Comparison of ENCODE assay signal across 20 cellular contexts in genomic region chr1:83704350-83704749, GRCh38.
DNase-seq lines count a peak whose midpoint lies in the region; ATAC-seq, FAIRE-seq and TF ChIP-seq lines count a peak whose summit lies in the region.
"Had no signal": no experiment of that assay in that cellular context is flagged by ENCODE, and none has a peak within 500 bp of the region (broad histone marks: within the 10 kb centered on the region; RNA-seq: fewer than 3 reads in every experiment).

No MANE protein-coding gene starts in this region.

- no peak for ATAC-seq in HG02840 (IDR thresholded peaks at IDR 0.05; ENCODE audit: low FRiP score, unreplicated experiment)

- no peaks in the 10 kb centered on the region for H3K27me3 ChIP-seq in BE2C
- no peaks in the 10 kb centered on the region for H3K27me3 ChIP-seq in H1 (replicated peaks in 1 of 4; ENCODE audit: control insufficient read depth in 3 of 4, extremely low read depth in 1 of 4, insufficient read depth in 3 of 4, low read length in 3 of 4)
- H3K27me3 ChIP-seq in neural progenitor cell: no peaks in the 10 kb centered on the region
- H3K27me3 ChIP-seq: SJSA1 had no signal

- no peak for FAIRE-seq in H1 (lab: Jason Lieb, UNC)
- FAIRE-seq: GM19239, H54 had no signal

- no peak for DNase-seq in BE2C
- peak; percentile 17 for DNase-seq in NCI-H146 (lab: John Stamatoyannopoulos, UW)
- DNase-seq in H1 (ENCODE audit: low read depth in 1 of 2, low spot score in 2 of 2): no peak
- DNase-seq in neural progenitor cell (ENCODE audit: low spot score): peak; percentile 21
- no peak for DNase-seq in DMS79 (lab: John Stamatoyannopoulos, UW)
- DNase-seq in cerebellar nuclear complex (lab: John Stamatoyannopoulos, UW): no peak
- DNase-seq: IMR-90; Karpas-422; MM.1S; NCI-H1105; NCI-H187; NCI-H2171; NCI-H446; NK-92 treated with Interleukin-12 subunit alpha and Interleukin-12 subunit beta, amount 100 ng/mL, for 24 hours had no signal

- no peak overlapping the region for H4K8ac ChIP-seq in H1 (ENCODE audit: extremely low read depth, insufficient read depth, low read length)

- no peaks in the 10 kb centered on the region for H3K23me2 ChIP-seq in H1 (ENCODE audit: low read depth, low read length)

- no peak overlapping the region for H4K91ac ChIP-seq in H1 (replicated peaks; ENCODE audit: insufficient read length, low read length)

- no peak overlapping the region for H3K27ac Mint-ChIP-seq in neural progenitor cell

- H3K36me3 Mint-ChIP-seq in neural progenitor cell: peaks cover under 1% of the 10 kb centered on the region
- H3K36me3 Mint-ChIP-seq: CD14-positive monocyte had no signal

- no peaks in the 10 kb centered on the region for H4K20me1 ChIP-seq in H1 (replicated peaks in 1 of 2; ENCODE audit: control insufficient read depth in 1 of 2, insufficient read depth in 2 of 2, low read length in 2 of 2)
- no peaks in the 10 kb centered on the region for H4K20me1 ChIP-seq in neural progenitor cell (ENCODE audit: low read depth)

- CTCF ChIA-PET in H1 (lab: Charles Lee; ENCODE audit: partially characterized antibody): interaction anchor here (0.8 to 1.6 kb wide), 7 partner anchors 10 to 146 kb away, joined by 3 to 6 read pairs (median 4); no protein-coding TSS in a partner anchor

- no peaks in the 10 kb centered on the region for H3K79me1 ChIP-seq in H1 (ENCODE audit: low read depth, low read length)

- TF ChIP-seq EP300 in H1 (IDR thresholded peaks at IDR 0.05; ENCODE audit: borderline replicate concordance in 1 of 2, low read depth in 2 of 2, low read length in 2 of 2): no peak

- H3K79me2 ChIP-seq in H1 (ENCODE audit: control insufficient read depth in 1 of 2, insufficient read depth in 2 of 2, low read length in 2 of 2) (no peaks in the 10 kb centered on the region), neural progenitor cell (ENCODE audit: low read depth) (no peaks in the 10 kb centered on the region)

- H3K9me3 Mint-ChIP-seq in neural progenitor cell: peaks cover 4% of the 10 kb centered on the region

- H3K9ac ChIP-seq in H1 (replicated peaks in 1 of 4; ENCODE audit: extremely low read depth in 1 of 4, low read depth in 3 of 4, low read length in 3 of 4): no peak overlapping the region
- H3K9ac ChIP-seq in neural progenitor cell: no peak overlapping the region

- POLR2A ChIA-PET in H1 (lab: Charles Lee; ENCODE audit: partially characterized antibody): no interaction called here

- H2BK5ac ChIP-seq in H1 (ENCODE audit: low read depth, low read length): no peak overlapping the region

- no peak for TF ChIP-seq POLR2A in H1 (IDR thresholded peaks at IDR 0.05; ENCODE audit: control extremely low read depth in 1 of 2, low read depth in 2 of 2, low read length in 2 of 2)

- H3K9me3 ChIP-seq in BE2C (no peaks in the 10 kb centered on the region), H1 (ENCODE audit: insufficient read depth in 2 of 2, low read depth in 1 of 2, low read length in 1 of 2) (no peaks in the 10 kb centered on the region), neural progenitor cell (ENCODE audit: low read depth) (no peaks in the 10 kb centered on the region)
- H3K9me3 ChIP-seq: SJSA1 had no signal

- no peak overlapping the region for H2BK12ac ChIP-seq in H1 (ENCODE audit: low read depth, low read length)

- no peak overlapping the region for H3K4ac ChIP-seq in H1 (replicated peaks; ENCODE audit: insufficient read length, low read depth, low read length)

- TF ChIP-seq CTCF in BE2C (IDR thresholded peaks at IDR 0.05; ENCODE audit: low read depth, low read length) (0 out of 2 replicates have a peak, but pooled peaks have one; percentile 9), H1 (IDR thresholded peaks at IDR 0.05; ENCODE audit: control extremely low read depth in 1 of 3, insufficient read depth in 1 of 3, low read depth in 1 of 3, low read length in 3 of 3) (peak in 1 of 3 experiments; percentile 28; a peak in 1 of 4 replicates), neural progenitor cell (IDR thresholded peaks at IDR 0.05) (peak; percentile 41)

- TF ChIP-seq RAD21 in H1 (IDR thresholded peaks at IDR 0.05 in 1 of 2, conservative IDR thresholded peaks at IDR 0.05 in 1 of 2; ENCODE audit: low read depth in 2 of 2, low read length in 2 of 2): peak in 1 of 2 experiments; percentile 21; a peak in 1 of 4 replicates

- no peak overlapping the region for H3K23ac ChIP-seq in H1 (ENCODE audit: insufficient read length)

- no peak overlapping the region for H3K56ac ChIP-seq in H1 (replicated peaks; ENCODE audit: insufficient read length, low read depth, low read length)

- H3K4me2 ChIP-seq in H1 (ENCODE audit: insufficient read depth in 1 of 2, low read depth in 2 of 2, low read length in 2 of 2): no peak overlapping the region
- no peak overlapping the region for H3K4me2 ChIP-seq in neural progenitor cell

- H3K4me3 ChIP-seq in BE2C (ENCODE audit: low read depth, low read length) (no peak overlapping the region), H1 (ENCODE audit: extremely low read depth in 1 of 4, insufficient read depth in 2 of 4, low read depth in 3 of 4, low read length in 4 of 4) (no peak overlapping the region), neural progenitor cell (no peak overlapping the region)
- H3K4me3 ChIP-seq: SJSA1 had no signal

- no peak overlapping the region; the same call in 1 of the 2 replicates for H2AK5ac ChIP-seq in H1 (ENCODE audit: low read depth, low read length)

- H3K4me1 Mint-ChIP-seq in neural progenitor cell: peaks cover 7% of the 10 kb centered on the region
- H3K4me1 Mint-ChIP-seq: CD14-positive monocyte had no signal

- no peak overlapping the region for H3K4me3 Mint-ChIP-seq in neural progenitor cell
- H3K4me3 Mint-ChIP-seq: CD14-positive monocyte had no signal

- H2BK120ac ChIP-seq in H1 (replicated peaks; ENCODE audit: low read depth, low read length): no peak overlapping the region

- peaks cover 5% of the 10 kb centered on the region for H3K4me1 ChIP-seq in BE2C
- H3K4me1 ChIP-seq in H1 (replicated peaks in 1 of 4; ENCODE audit: control insufficient read depth in 3 of 4, insufficient read depth in 4 of 4, low read length in 3 of 4): no peaks in the 10 kb centered on the region; a peak in 1 of 7 replicates
- peaks cover 10% of the 10 kb centered on the region for H3K4me1 ChIP-seq in neural progenitor cell
- H3K4me1 ChIP-seq: SJSA1 had no signal

- H3K36me3 ChIP-seq in BE2C: no peaks in the 10 kb centered on the region
- no peaks in the 10 kb centered on the region for H3K36me3 ChIP-seq in H1 (ENCODE audit: control insufficient read depth in 2 of 4, insufficient read depth in 4 of 4, low read length in 3 of 4)
- no peaks in the 10 kb centered on the region for H3K36me3 ChIP-seq in neural progenitor cell
- H3K36me3 ChIP-seq: SJSA1 had no signal

- H2BK15ac ChIP-seq in H1 (ENCODE audit: low read length): no peak overlapping the region

- H3K18ac ChIP-seq in H1 (ENCODE audit: extremely low read depth, low read length): no peak overlapping the region; the same call in 1 of the 2 replicates

- no peak overlapping the region for H3K14ac ChIP-seq in H1 (ENCODE audit: insufficient read length)

- no peak overlapping the region for H2BK20ac ChIP-seq in H1 (ENCODE audit: low read length)

- H3K27ac ChIP-seq in H1 (ENCODE audit: low read depth, low read length) (no peak overlapping the region), neural progenitor cell (no peak overlapping the region)
- H3K27ac ChIP-seq: RWPE1, SJSA1 had no signal

- H4K5ac ChIP-seq in H1 (ENCODE audit: insufficient read length, low read depth, low read length): no peak overlapping the region

- H3F3A ChIP-seq in neural progenitor cell (ENCODE audit: low read depth): peaks cover 9% of the 10 kb centered on the region

- peak overlapping the region; percentile 81; the same call in 1 of the 2 replicates for H2AFZ ChIP-seq in H1 (ENCODE audit: low read length)
- peak overlapping the region; percentile 39 for H2AFZ ChIP-seq in neural progenitor cell (replicated peaks)

- peaks cover 7% of the 10 kb centered on the region for H3K27me3 Mint-ChIP-seq in neural progenitor cell (ENCODE audit: insufficient read depth, low read depth)

TF ChIP-seq in H1, 55 proteins besides CTCF, POLR2A, EP300 and RAD21:
- peak; percentile 62; the same call in 1 of the 2 replicates for TF ChIP-seq E2F6 (IDR thresholded peaks at IDR 0.05)
- TF ChIP-seq SAP30 (IDR thresholded peaks at IDR 0.05; ENCODE audit: insufficient read depth, insufficient replicate concordance, low read length): no peak

Comparison
In these comparisons a context has a peak if more than half of its experiments do, and no peak if none do; other contexts are left out.
1. DNase-seq: peak in NCI-H146 (single experiment) and neural progenitor cell (single experiment); none in BE2C (single experiment), H1 (0 of 2), DMS79 (single experiment) and cerebellar nuclear complex (0 of 2).